ENCODE assay signal across 14 cellular contexts in the genomic region with DNA sequence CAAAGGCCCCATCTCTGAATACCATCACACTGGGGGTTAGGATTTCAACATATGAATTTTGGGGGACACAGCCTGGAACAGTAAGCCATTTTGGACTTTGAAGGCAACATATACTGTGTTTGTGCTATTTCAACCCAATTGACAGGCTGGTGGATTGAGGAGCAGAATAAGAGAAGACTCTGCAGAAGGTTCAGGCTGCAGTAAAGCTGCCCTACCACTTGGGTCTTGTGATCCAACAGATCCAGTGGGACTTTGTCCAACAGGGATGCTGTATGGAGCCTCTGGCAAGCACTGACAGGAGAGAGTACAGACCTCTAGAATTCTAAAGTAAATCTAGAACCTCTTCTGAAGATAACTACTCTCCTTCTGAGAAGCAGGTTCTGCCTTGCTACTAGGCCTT. TPM values are rescaled to one million over a fixed set of nuclear protein-coding genes. Genes with fewer than 3 reads are reported as not detected.
"Had no signal": no experiment of that assay in that cellular context is flagged by ENCODE, and none has a peak within 500 bp of the region (broad histone marks: within the 10 kb centered on the region; RNA-seq: fewer than 3 reads in every experiment).

No MANE protein-coding gene starts in this region.

- ATAC-seq: stimulated activated naive CD8-positive, alpha-beta T cell treated with anti-CD3 and anti-CD28 coated beads, Interleukin-15, amount 100 ng/mL, for 72 hours had no signal

- H3K4me1 Mint-ChIP-seq: immature natural killer cell had no signal

- H3K4me3 ChIP-seq: ovary, sigmoid colon, spleen, testis, upper lobe of left lung had no signal

- H3K27me3 ChIP-seq: ovary, testis had no signal

- H3K27ac Mint-ChIP-seq: activated CD4-positive, alpha-beta T cell treated with anti-CD3 and anti-CD28 coated beads, Interleukin-2, amount 10 ng/mL, durations not matched to agents 24 days and 14 days; activated naive CD8-positive, alpha-beta T cell treated with anti-CD3 and anti-CD28 coated beads, Interleukin-2, amount 10 ng/mL, durations not matched to agents 7 days and 5 days; immature natural killer cell; stimulated activated naive CD8-positive, alpha-beta T cell treated with anti-CD3 and anti-CD28 coated beads, Interleukin-15, amount 100 ng/mL, for 72 hours had no signal

- H3K9me3 Mint-ChIP-seq: activated CD4-positive, alpha-beta T cell treated with anti-CD3 and anti-CD28 coated beads, Interleukin-2, amount 10 ng/mL, durations not matched to agents 24 days and 14 days; activated naive CD8-positive, alpha-beta T cell treated with anti-CD3 and anti-CD28 coated beads, Interleukin-2, amount 10 ng/mL, durations not matched to agents 7 days and 5 days; stimulated activated naive CD8-positive, alpha-beta T cell treated with anti-CD3 and anti-CD28 coated beads, Interleukin-15, amount 100 ng/mL, for 72 hours had no signal

- H3K36me3 Mint-ChIP-seq: immature natural killer cell had no signal

- DNase-seq: activated CD4-positive, alpha-beta T cell treated with anti-CD3 and anti-CD28 coated beads, Interleukin-2, amount 10 ng/mL, durations not matched to agents 24 days and 14 days; activated CD4-positive, CD25-positive, alpha-beta regulatory T cell; activated naive CD4-positive, alpha-beta T cell; activated naive CD8-positive, alpha-beta T cell treated with anti-CD3 and anti-CD28 coated beads, Interleukin-2, amount 10 ng/mL, durations not matched to agents 7 days and 5 days; cerebellar nuclear complex; effector CD8-positive, alpha-beta T cell; immature natural killer cell; mesendoderm; ovary; sigmoid colon; spleen; stimulated activated naive CD8-positive, alpha-beta T cell treated with anti-CD3 and anti-CD28 coated beads, Interleukin-15, amount 100 ng/mL, for 72 hours; testis; upper lobe of left lung had no signal

- H3K36me3 ChIP-seq: ovary, sigmoid colon, spleen, upper lobe of left lung had no signal

RNA-seq across cellular contexts. Expression of a gene that starts 1.1 kb away (rescaled TPM):
- total RNA-seq: activated CD4-positive, alpha-beta T cell treated with anti-CD3 and anti-CD28 coated beads, Interleukin-2, amount 10 ng/mL, durations not matched to agents 24 days and 14 days had no signal
